17 cellular contexts compared by ENCODE assay signal in the genomic region with DNA sequence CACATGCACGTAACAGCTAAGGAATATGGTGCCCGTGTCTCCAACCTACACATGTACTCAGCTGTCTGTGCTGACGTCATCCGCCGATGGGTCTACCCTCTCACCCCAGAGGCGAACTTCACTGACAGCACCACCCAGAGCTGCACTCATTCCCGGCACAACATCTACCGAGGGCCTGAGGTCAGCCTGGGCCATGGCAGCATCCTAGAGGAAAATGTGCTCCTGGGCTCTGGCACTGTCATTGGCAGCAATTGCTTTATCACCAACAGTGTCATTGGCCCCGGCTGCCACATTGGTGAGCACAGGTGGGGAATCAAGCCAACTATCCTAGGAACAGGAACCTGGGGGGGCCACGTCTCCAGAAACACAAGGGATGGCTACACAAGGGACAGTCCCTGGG. TPM values are rescaled to one million over a fixed set of nuclear protein-coding genes. Genes with fewer than 3 reads are reported as not detected.
DNase-seq lines count a peak whose midpoint lies in the region; ATAC-seq and TF ChIP-seq lines count a peak whose summit lies in the region.
"Had no signal": no experiment of that assay in that cellular context is flagged by ENCODE, and none has a peak within 500 bp of the region (broad histone marks: within the 10 kb centered on the region; RNA-seq: fewer than 3 reads in every experiment).

No MANE protein-coding gene starts in this region.

- H3K9me3 ChIP-seq in Karpas-422 (ENCODE audit: low read length) (no peaks in the 10 kb centered on the region), suprapubic skin (no peaks in the 10 kb centered on the region)
- H3K9me3 ChIP-seq: BE2C had no signal

- H3K27ac ChIP-seq in Karpas-422 (ENCODE audit: low read length) (no peak overlapping the region), suprapubic skin (no peak overlapping the region)

- peaks cover 53% of the 10 kb centered on the region for H3K36me3 Mint-ChIP-seq in activated naive CD8-positive, alpha-beta T cell treated with anti-CD3 and anti-CD28 coated beads, Interleukin-2, amount 50 U/mL, for 24 hours (ENCODE audit: low read depth)
- peaks cover 30% of the 10 kb centered on the region for H3K36me3 Mint-ChIP-seq in activated naive CD8-positive, alpha-beta T cell treated with anti-CD3 and anti-CD28 coated beads for 36 hours
- H3K36me3 Mint-ChIP-seq in naive B cell: peaks cover 5 to 23% of the 10 kb centered on the region in 2 donors
- peaks cover 30 to 41% of the 10 kb centered on the region in 2 donors for H3K36me3 Mint-ChIP-seq in stimulated activated naive B cell treated with anti-CD40 and anti-IgM and Interleukin-4, amounts not matched to agents 10 μg/mL and 1 μg/mL and 100 μg/mL, for 72 hours

- H3K27ac Mint-ChIP-seq in activated naive CD8-positive, alpha-beta T cell treated with anti-CD3 and anti-CD28 coated beads, Interleukin-2, amount 50 U/mL, for 24 hours: peak overlapping the region; percentile 5
- H3K27ac Mint-ChIP-seq in activated naive CD8-positive, alpha-beta T cell treated with anti-CD3 and anti-CD28 coated beads for 36 hours: no peak overlapping the region
- peak overlapping the region in 4 of 6 donors; percentile 20 to 76 (median 40) for H3K27ac Mint-ChIP-seq in naive B cell
- peak overlapping the region; percentile 10 for H3K27ac Mint-ChIP-seq in stimulated activated naive B cell treated with anti-CD40 and anti-IgM and Interleukin-4, amounts not matched to agents 10 μg/mL and 1 μg/mL and 100 μg/mL, for 72 hours
- H3K27ac Mint-ChIP-seq: GM23338 had no signal

- H3K9me2 ChIP-seq in Karpas-422 (replicated peaks; ENCODE audit: insufficient read depth, low read length): no peaks in the 10 kb centered on the region

- H3K4me2 ChIP-seq in Karpas-422 (ENCODE audit: low read depth, low read length, poor library complexity, severe bottlenecking): no peak overlapping the region
- H3K4me2 ChIP-seq: GM23338 had no signal

- H3K27me3 Mint-ChIP-seq in activated naive CD8-positive, alpha-beta T cell treated with anti-CD3 and anti-CD28 coated beads, Interleukin-2, amount 50 U/mL, for 24 hours: no peaks in the 10 kb centered on the region
- no peaks in the 10 kb centered on the region for H3K27me3 Mint-ChIP-seq in activated naive CD8-positive, alpha-beta T cell treated with anti-CD3 and anti-CD28 coated beads for 36 hours
- no peaks in the 10 kb centered on the region for H3K27me3 Mint-ChIP-seq in naive B cell
- no peaks in the 10 kb centered on the region for H3K27me3 Mint-ChIP-seq in stimulated activated naive B cell treated with anti-CD40 and anti-IgM and Interleukin-4, amounts not matched to agents 10 μg/mL and 1 μg/mL and 100 μg/mL, for 72 hours
- H3K27me3 Mint-ChIP-seq: CD4-positive, CD25-positive, alpha-beta regulatory T cell had no signal

- H3K36me3 ChIP-seq in Karpas-422 (ENCODE audit: insufficient read depth, low read length) (peaks cover 62% of the 10 kb centered on the region), suprapubic skin (peaks cover 75% of the 10 kb centered on the region)

- H3K79me2 ChIP-seq in Karpas-422 (ENCODE audit: low read length): peaks cover 28% of the 10 kb centered on the region

- TF ChIP-seq POLR2A in suprapubic skin (IDR thresholded peaks at IDR 0.05): no peak

- H3K27me3 ChIP-seq in Karpas-422 (ENCODE audit: low read length): no peaks in the 10 kb centered on the region
- no peaks in the 10 kb centered on the region for H3K27me3 ChIP-seq in suprapubic skin
- H3K27me3 ChIP-seq: BE2C had no signal

- DNase-seq in activated naive CD8-positive, alpha-beta T cell treated with anti-CD3 and anti-CD28 coated beads, Interleukin-2, amount 50 U/mL, for 24 hours: no peak
- no peak for DNase-seq in activated naive CD8-positive, alpha-beta T cell treated with anti-CD3 and anti-CD28 coated beads for 36 hours
- DNase-seq in naive B cell: no peak
- no peak for DNase-seq in stimulated activated naive B cell treated with anti-CD40 and anti-IgM and Interleukin-4, amounts not matched to agents 10 μg/mL and 1 μg/mL and 100 μg/mL, for 72 hours
- no peak for DNase-seq in Karpas-422
- no peak for DNase-seq in suprapubic skin (ENCODE audit: low spot score in 2 of 2)
- DNase-seq: ACHN; BE2C; C1 segment of cervical spinal cord; CD4-positive, CD25-positive, alpha-beta regulatory T cell; DMS153; DMS79; GDM1; HCEC 1CT had no signal

- H3K4me1 ChIP-seq in Karpas-422 (ENCODE audit: low read length) (peaks cover 17% of the 10 kb centered on the region), suprapubic skin (peaks cover 36% of the 10 kb centered on the region)
- H3K4me1 ChIP-seq: BE2C had no signal

- H3K9ac ChIP-seq in Karpas-422 (ENCODE audit: low read length): no peak overlapping the region

- no peak for ATAC-seq in activated naive CD8-positive, alpha-beta T cell treated with anti-CD3 and anti-CD28 coated beads, Interleukin-2, amount 50 U/mL, for 24 hours
- ATAC-seq in naive B cell (ENCODE audit: low read depth in 2 of 2): no peak
- no peak for ATAC-seq in stimulated activated naive B cell treated with anti-CD40 and anti-IgM and Interleukin-4, amounts not matched to agents 10 μg/mL and 1 μg/mL and 100 μg/mL, for 72 hours (replicated peaks)
- ATAC-seq: GM23338 had no signal

- H4K20me1 ChIP-seq in Karpas-422 (ENCODE audit: insufficient read depth, low read depth, low read length): peaks cover 4% of the 10 kb centered on the region; the same call in 1 of the 2 replicates

- H2AFZ ChIP-seq in Karpas-422 (ENCODE audit: low read length): no peak overlapping the region
- H2AFZ ChIP-seq: GM23338 had no signal

- H3K4me3 ChIP-seq in Karpas-422 (ENCODE audit: low read length) (no peak overlapping the region), suprapubic skin (no peak overlapping the region)
- H3K4me3 ChIP-seq: GM23338 had no signal

- no peaks in the 10 kb centered on the region for H3K9me3 Mint-ChIP-seq in activated naive CD8-positive, alpha-beta T cell treated with anti-CD3 and anti-CD28 coated beads, Interleukin-2, amount 50 U/mL, for 24 hours
- no peaks in the 10 kb centered on the region for H3K9me3 Mint-ChIP-seq in activated naive CD8-positive, alpha-beta T cell treated with anti-CD3 and anti-CD28 coated beads for 36 hours
- H3K9me3 Mint-ChIP-seq in naive B cell: no peaks in the 10 kb centered on the region
- H3K9me3 Mint-ChIP-seq in stimulated activated naive B cell treated with anti-CD40 and anti-IgM and Interleukin-4, amounts not matched to agents 10 μg/mL and 1 μg/mL and 100 μg/mL, for 72 hours: no peaks in the 10 kb centered on the region
- H3K9me3 Mint-ChIP-seq: CD4-positive, CD25-positive, alpha-beta regulatory T cell; GM23338 had no signal

- WGBS in suprapubic skin: 88% methylated on average over 10 of the region's 10 CpGs

- H3K4me1 Mint-ChIP-seq in activated naive CD8-positive, alpha-beta T cell treated with anti-CD3 and anti-CD28 coated beads, Interleukin-2, amount 50 U/mL, for 24 hours: peaks cover 22% of the 10 kb centered on the region
- H3K4me1 Mint-ChIP-seq in activated naive CD8-positive, alpha-beta T cell treated with anti-CD3 and anti-CD28 coated beads for 36 hours: peaks cover 24% of the 10 kb centered on the region
- peaks cover 23 to 43% (median 37%) of the 10 kb centered on the region in 3 donors for H3K4me1 Mint-ChIP-seq in naive B cell
- peaks cover 24 to 26% of the 10 kb centered on the region in 2 donors for H3K4me1 Mint-ChIP-seq in stimulated activated naive B cell treated with anti-CD40 and anti-IgM and Interleukin-4, amounts not matched to agents 10 μg/mL and 1 μg/mL and 100 μg/mL, for 72 hours

- H3K4me3 Mint-ChIP-seq in activated naive CD8-positive, alpha-beta T cell treated with anti-CD3 and anti-CD28 coated beads, Interleukin-2, amount 50 U/mL, for 24 hours: no peak overlapping the region
- no peak overlapping the region for H3K4me3 Mint-ChIP-seq in activated naive CD8-positive, alpha-beta T cell treated with anti-CD3 and anti-CD28 coated beads for 36 hours
- H3K4me3 Mint-ChIP-seq in naive B cell: no peak overlapping the region
- H3K4me3 Mint-ChIP-seq in stimulated activated naive B cell treated with anti-CD40 and anti-IgM and Interleukin-4, amounts not matched to agents 10 μg/mL and 1 μg/mL and 100 μg/mL, for 72 hours: no peak overlapping the region
- H3K4me3 Mint-ChIP-seq: GM23338 had no signal

- no peak for TF ChIP-seq CTCF in suprapubic skin (IDR thresholded peaks at IDR 0.05)

- TF ChIP-seq EP300 in suprapubic skin (IDR thresholded peaks at IDR 0.05): no peak

RNA-seq across cellular contexts. Expression of a gene that starts 5.3 kb away (rescaled TPM):
- total RNA-seq in activated naive CD8-positive, alpha-beta T cell treated with anti-CD3 and anti-CD28 coated beads for 36 hours: 10 to 100 TPM; 73.2 to 74.4 TPM
- 10 to 100 TPM; 31.5 to 54.4 (median 37.7) TPM for polyA plus RNA-seq in naive B cell (ENCODE audit: low read depth in 6 of 6)
- total RNA-seq in Karpas-422 (2014; rRNA removed; shearing (Covaris generic); ENCODE audit: low replicate concordance): 59.4 and 68.4 TPM in 2 replicates
- 10 to 100 TPM; 34.6 to 70.9 (median 46.2) TPM for total RNA-seq in suprapubic skin

RNA-seq across cellular contexts. Expression of a gene that starts 14.7 kb away (rescaled TPM):
- 10 to 100 TPM; 22.9 to 25.2 TPM for total RNA-seq in activated naive CD8-positive, alpha-beta T cell treated with anti-CD3 and anti-CD28 coated beads for 36 hours
- polyA plus RNA-seq in naive B cell (ENCODE audit: low read depth in 6 of 6): 10 to 100 TPM in 4 of 6 donors, 1 to 10 TPM in 2; 4.6 to 17.3 (median 12.1) TPM
- total RNA-seq in Karpas-422 (2014; rRNA removed; shearing (Covaris generic); ENCODE audit: low replicate concordance): 62.1 and 106 TPM in 2 replicates
- total RNA-seq in suprapubic skin: 10 to 100 TPM; 53.6 to 72.7 (median 56.1) TPM

RNA-seq across cellular contexts. Expression of a gene that starts 34.2 kb away (rescaled TPM):
- total RNA-seq in activated naive CD8-positive, alpha-beta T cell treated with anti-CD3 and anti-CD28 coated beads for 36 hours: 100 to 1,000 TPM; 209 to 219 TPM
- polyA plus RNA-seq in naive B cell (ENCODE audit: low read depth in 6 of 6): 100 to 1,000 TPM; 214 to 318 (median 245) TPM
- total RNA-seq in Karpas-422 (2014; rRNA removed; shearing (Covaris generic); ENCODE audit: low replicate concordance): 212 and 265 TPM in 2 replicates
- 100 to 1,000 TPM; 112 to 137 (median 121) TPM for total RNA-seq in suprapubic skin

RNA-seq across cellular contexts. Expression of a gene that starts 43.6 kb away (rescaled TPM):
- not detected for total RNA-seq in activated naive CD8-positive, alpha-beta T cell treated with anti-CD3 and anti-CD28 coated beads for 36 hours
- polyA plus RNA-seq in naive B cell (ENCODE audit: low read depth in 6 of 6): not detected
- not detected in 2 replicates for total RNA-seq in Karpas-422 (2014; rRNA removed; shearing (Covaris generic); ENCODE audit: low replicate concordance)
- 1 to 10 TPM in 1 of 4 donors, not detected in 3; 1.1 TPM for total RNA-seq in suprapubic skin
- total RNA-seq: CD4-positive, CD25-positive, alpha-beta regulatory T cell; Daoy; GM23338; HT-29 had no signal
- polyA plus RNA-seq: CD4-positive, CD25-positive, alpha-beta regulatory T cell; GM23338 had no signal

RNA-seq across cellular contexts. Expression of a gene that starts 45.6 kb away (rescaled TPM):
- total RNA-seq in activated naive CD8-positive, alpha-beta T cell treated with anti-CD3 and anti-CD28 coated beads for 36 hours: 10 to 100 TPM; 57.2 to 58.7 TPM
- 10 to 100 TPM; 24.6 to 45.7 (median 30.0) TPM for polyA plus RNA-seq in naive B cell (ENCODE audit: low read depth in 6 of 6)
- total RNA-seq in Karpas-422 (2014; rRNA removed; shearing (Covaris generic); ENCODE audit: low replicate concordance): 61.6 and 62.9 TPM in 2 replicates
- 100 to 1,000 TPM in 1 of 4 donors, 10 to 100 TPM in 3; 44.8 to 121 (median 71.1) TPM for total RNA-seq in suprapubic skin
